23 cellular contexts compared by ENCODE assay signal in genomic region chr10:65802391-65802790, GRCh38.
A peak's percentile ranks its signal among the peaks of the same experiment; 100 is the strongest.
DNase-seq lines count a peak whose midpoint lies in the region; ATAC-seq, FAIRE-seq and TF ChIP-seq lines count a peak whose summit lies in the region.
"Had no signal": no experiment of that assay in that cellular context is flagged by ENCODE, and none has a peak within 500 bp of the region (broad histone marks: within the 10 kb centered on the region; RNA-seq: fewer than 3 reads in every experiment).

No MANE protein-coding gene starts in this region.

- no peaks in the 10 kb centered on the region for H3K9me3 ChIP-seq in GM12878 (replicated peaks; ENCODE audit: control insufficient read depth, insufficient read depth, low read length)
- H3K9me3 ChIP-seq: BLaER1 treated with 17β-estradiol and CSF1 and Interleukin-3, amounts not matched to agents 10 nM and 100 nM; Caco-2 had no signal

- POLR2A ChIA-PET in GM12878 (lab: Charles Lee) = no interaction called here

- TF ChIP-seq EP300 in GM12878 (IDR thresholded peaks at IDR 0.05; ENCODE audit: borderline replicate concordance in 1 of 2, control insufficient read depth in 1 of 2, low read depth in 2 of 2, low read length in 2 of 2) = no peak

- no peak overlapping the region for H3K27ac ChIP-seq in GM12878 (ENCODE audit: control insufficient read depth, insufficient read depth)
- H3K27ac ChIP-seq: BLaER1 treated with 17β-estradiol and CSF1 and Interleukin-3, amounts not matched to agents 10 nM and 100 nM; C4-2B had no signal

- intact Hi-C loops in GM12878 (cut with micrococcal nuclease; ENCODE audit: unreplicated experiment) = no loop called here

- H2AFZ ChIP-seq in GM12878 (ENCODE audit: control insufficient read depth, low read depth, low read length) = no peak overlapping the region

- no peak overlapping the region for H3K9ac ChIP-seq in GM12878 (ENCODE audit: control insufficient read depth, insufficient read depth, low read length)
- H3K9ac ChIP-seq: BLaER1 treated with 17β-estradiol and CSF1 and Interleukin-3, amounts not matched to agents 10 nM and 100 nM had no signal

- TF ChIP-seq POLR2A in GM12878 (IDR thresholded peaks at IDR 0.05; ENCODE audit: low read depth, low read length) = no peak

- FAIRE-seq in GM12878 (lab: Jason Lieb, UNC) = no peak
- FAIRE-seq: A204.1, D721Med, GM12891 had no signal

- no TSS peak for BruUV-seq in GM12878 (replicated peaks; lab: Mats Ljungman, UMichigan)

- 39% methylated on average over 2 of the region's 2 CpGs for WGBS in GM12878 (ENCODE audit: insufficient coverage, insufficient replicate concordance, low lambda C conversion rate, missing lambda C conversion rate)

- no peak for TF ChIP-seq RAD21 in GM12878 (IDR thresholded peaks at IDR 0.05; ENCODE audit: insufficient read depth, low read depth, low read length)

- no peak overlapping the region for H3K4me3 ChIP-seq in GM12878
- H3K4me3 ChIP-seq: BLaER1 treated with 17β-estradiol and CSF1 and Interleukin-3, amounts not matched to agents 10 nM and 100 nM had no signal

- H3K27me3 ChIP-seq in GM12878 (replicated peaks in 1 of 2; ENCODE audit: control insufficient read depth in 2 of 2, insufficient read depth in 2 of 2, low read length in 1 of 2) = no peaks in the 10 kb centered on the region
- H3K27me3 ChIP-seq: BLaER1 treated with 17β-estradiol and CSF1 and Interleukin-3, amounts not matched to agents 10 nM and 100 nM had no signal

- RAD21 ChIA-PET in GM12878 (lab: Charles Lee; ENCODE audit: unreplicated experiment) = no interaction called here

- no peaks in the 10 kb centered on the region for H4K20me1 ChIP-seq in GM12878 (ENCODE audit: control insufficient read depth, insufficient read depth)
- H4K20me1 ChIP-seq: BLaER1 treated with 17β-estradiol and CSF1 and Interleukin-3, amounts not matched to agents 10 nM and 100 nM had no signal

- DNase-seq in GM12878 (ENCODE audit: low read depth, low spot score) (no peak), AG08395 (ENCODE audit: low spot score) (no peak), DMS114 treated with DMSO at 0.1 percent for 48 hours (lab: John Stamatoyannopoulos, UW; ENCODE audit: unreplicated experiment) (no peak)
- no peak for DNase-seq in stimulated activated CD4-positive, alpha-beta T cell treated with anti-CD3 and anti-CD28 coated beads, Interleukin-2, amount 100 ng/mL, for 48 hours
- DNase-seq: 8988T; ACHN; AML-193; Caco-2; Calu3; CD4-positive, alpha-beta T cell; CD8-positive, alpha-beta T cell; DMS153; DMS53; DMS79; DND-41; EL; GDM1 had no signal

- no peaks in the 10 kb centered on the region for H3K36me3 ChIP-seq in GM12878 (ENCODE audit: control insufficient read depth in 2 of 2, insufficient read depth in 2 of 2, low read length in 1 of 2)
- H3K36me3 ChIP-seq: BLaER1 treated with 17β-estradiol and CSF1 and Interleukin-3, amounts not matched to agents 10 nM and 100 nM had no signal

- H3K4me2 ChIP-seq in GM12878 (ENCODE audit: control insufficient read depth, insufficient read depth) = no peak overlapping the region
- H3K4me2 ChIP-seq: BLaER1 treated with 17β-estradiol and CSF1 and Interleukin-3, amounts not matched to agents 10 nM and 100 nM had no signal

- ATAC-seq in HG02610 (IDR thresholded peaks at IDR 0.05; ENCODE audit: unreplicated experiment) (peak; percentile 42), GM12878 (peak; percentile 54)
- ATAC-seq: CD8-positive, alpha-beta T cell had no signal

- in situ Hi-C loops in GM12878 (cut with MboI) = no loop called here

- CTCF ChIA-PET in GM12878 (lab: Yijun Ruan, JAX) = no interaction called here

- no peaks in the 10 kb centered on the region for H3K4me1 ChIP-seq in GM12878 (ENCODE audit: control insufficient read depth, insufficient read depth, low read length)
- H3K4me1 ChIP-seq: BLaER1 treated with 17β-estradiol and CSF1 and Interleukin-3, amounts not matched to agents 10 nM and 100 nM had no signal

- SMC1A ChIA-PET in GM12878 (lab: Charles Lee; ENCODE audit: uncharacterized antibody, unreplicated experiment) = interaction anchor here (1.0 kb wide), 1 partner anchor 9 kb away, joined by 3 read pairs; no protein-coding TSS in a partner anchor

- no peaks in the 10 kb centered on the region for H3K79me2 ChIP-seq in GM12878 (ENCODE audit: control insufficient read depth, insufficient read depth, low read length)

- no peak for TF ChIP-seq CTCF in GM12878 (IDR thresholded peaks at IDR 0.05 in 2 of 3, conservative IDR thresholded peaks at IDR 0.05 in 1 of 3; ENCODE audit: control insufficient read depth in 2 of 3, extremely low read depth in 1 of 3, insufficient read depth in 1 of 3, low read depth in 3 of 3, low read length in 3 of 3)

TF ChIP-seq in GM12878, 131 proteins besides CTCF, POLR2A, EP300 and RAD21:
- TF ChIP-seq CHD1 (IDR thresholded peaks at IDR 0.05; ENCODE audit: low read depth, low read length) (no peak), NFIC (IDR thresholded peaks at IDR 0.05; ENCODE audit: low read depth, low read length) (peak; percentile 13; the same call in 1 of the 2 replicates), TCF12 (IDR thresholded peaks at IDR 0.05; ENCODE audit: low read depth, low read length) (no peak), CHD2 (IDR thresholded peaks at IDR 0.05; ENCODE audit: borderline replicate concordance, low read depth, low read length) (no peak), SKIL (IDR thresholded peaks at IDR 0.05; ENCODE audit: low read depth, poor library complexity, severe bottlenecking) (no peak), JUNB (IDR thresholded peaks at IDR 0.05) (peak; percentile 61), REST (IDR thresholded peaks at IDR 0.05; ENCODE audit: low read depth, low read length) (no peak)
